Comparison of ENCODE assay signal across 8 cellular contexts in the genomic region with DNA sequence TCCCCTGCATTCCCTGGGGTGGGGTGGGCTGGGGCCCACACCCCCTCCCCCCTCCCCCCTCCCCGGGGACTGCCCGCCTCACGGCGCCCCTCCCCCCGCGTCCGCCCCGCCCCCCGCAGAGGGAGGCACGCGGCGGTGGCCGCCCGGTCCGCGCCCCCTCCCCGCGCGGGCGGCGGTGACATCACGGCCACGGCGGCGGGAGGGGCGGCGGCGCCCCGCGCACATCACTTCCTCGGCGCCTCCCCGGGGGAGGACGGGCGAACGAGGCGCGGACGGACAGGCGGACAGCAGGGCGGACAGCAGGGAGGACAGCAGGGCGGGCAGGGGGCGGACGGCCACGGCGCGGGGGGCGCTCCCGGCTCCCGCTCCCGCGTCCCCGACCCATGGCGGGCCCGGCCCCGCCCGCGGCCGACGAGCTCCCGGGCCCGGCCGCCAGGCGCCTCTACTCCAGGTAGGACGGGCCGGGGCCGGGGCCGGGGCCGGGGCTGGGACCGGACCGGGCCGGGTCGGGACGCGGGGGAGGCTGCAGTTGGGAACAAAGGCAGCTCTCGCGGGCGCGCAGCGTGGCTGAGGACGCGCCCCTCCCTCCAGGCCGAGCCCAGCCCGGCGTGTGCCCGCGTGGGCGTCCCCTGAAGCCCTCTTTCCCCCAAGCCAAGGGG. TPM values are rescaled to one million over a fixed set of nuclear protein-coding genes. Genes with fewer than 3 reads are reported as not detected.
A peak's percentile ranks its signal among the peaks of the same experiment; 100 is the strongest.
DNase-seq lines count a peak whose midpoint lies in the region; ATAC-seq and TF ChIP-seq lines count a peak whose summit lies in the region.

A gene with protein sequence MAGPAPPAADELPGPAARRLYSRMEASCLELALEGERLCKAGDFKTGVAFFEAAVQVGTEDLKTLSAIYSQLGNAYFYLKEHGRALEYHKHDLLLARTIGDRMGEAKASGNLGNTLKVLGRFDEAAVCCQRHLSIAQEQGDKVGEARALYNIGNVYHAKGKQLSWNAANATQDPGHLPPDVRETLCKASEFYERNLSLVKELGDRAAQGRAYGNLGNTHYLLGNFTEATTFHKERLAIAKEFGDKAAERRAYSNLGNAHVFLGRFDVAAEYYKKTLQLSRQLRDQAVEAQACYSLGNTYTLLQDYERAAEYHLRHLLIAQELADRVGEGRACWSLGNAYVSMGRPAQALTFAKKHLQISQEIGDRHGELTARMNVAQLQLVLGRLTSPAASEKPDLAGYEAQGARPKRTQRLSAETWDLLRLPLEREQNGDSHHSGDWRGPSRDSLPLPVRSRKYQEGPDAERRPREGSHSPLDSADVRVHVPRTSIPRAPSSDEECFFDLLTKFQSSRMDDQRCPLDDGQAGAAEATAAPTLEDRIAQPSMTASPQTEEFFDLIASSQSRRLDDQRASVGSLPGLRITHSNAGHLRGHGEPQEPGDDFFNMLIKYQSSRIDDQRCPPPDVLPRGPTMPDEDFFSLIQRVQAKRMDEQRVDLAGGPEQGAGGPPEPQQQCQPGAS (plus strand): TSS at position 227 of the 659 bp plus-strand sequence. CDS start 157 bp downstream, at position 384.

- no peaks in the 10 kb centered on the region for H3K36me3 Mint-ChIP-seq in activated naive CD8-positive, alpha-beta T cell treated with anti-CD3 and anti-CD28 coated beads for 36 hours
- H3K36me3 Mint-ChIP-seq in glutamatergic neuron (ENCODE audit: unreplicated experiment) = no peaks in the 10 kb centered on the region

- peaks cover 30% of the 10 kb centered on the region for H3K79me2 ChIP-seq in PC-3 (ENCODE audit: low read length)

- H3K27me3 Mint-ChIP-seq in activated naive CD8-positive, alpha-beta T cell treated with anti-CD3 and anti-CD28 coated beads for 36 hours = no peaks in the 10 kb centered on the region
- peaks cover 12% of the 10 kb centered on the region for H3K27me3 Mint-ChIP-seq in glutamatergic neuron (ENCODE audit: unreplicated experiment)

- CTCF ChIA-PET in PC-3 (lab: Charles Lee) = interaction anchor here (0.7 kb wide), 1 partner anchor 57 kb away, joined by 7 read pairs; no protein-coding TSS in a partner anchor

- no peaks in the 10 kb centered on the region for H3K9me3 ChIP-seq in PC-3 (ENCODE audit: low read length)

- peak within 1 kb of the TSS; percentile 84 for H3K4me3 ChIP-seq in PC-3 (ENCODE audit: low read length)

- no TSS peak for BruUV-seq in PC-3 (replicated peaks; lab: Mats Ljungman, UMichigan)

- POLR2A ChIA-PET in PC-3 (lab: Charles Lee; ENCODE audit: unreplicated experiment) = no interaction called here

- no peaks in the 10 kb centered on the region for H3K9me3 Mint-ChIP-seq in activated naive CD8-positive, alpha-beta T cell treated with anti-CD3 and anti-CD28 coated beads for 36 hours
- peaks cover 3% of the 10 kb centered on the region for H3K9me3 Mint-ChIP-seq in glutamatergic neuron (ENCODE audit: unreplicated experiment)

- peak within 1 kb of the TSS; percentile 63 for H3K4me3 Mint-ChIP-seq in activated naive CD8-positive, alpha-beta T cell treated with anti-CD3 and anti-CD28 coated beads for 36 hours
- H3K4me3 Mint-ChIP-seq in glutamatergic neuron (ENCODE audit: unreplicated experiment) = peak within 1 kb of the TSS; percentile 88

- H3K4me2 ChIP-seq in PC-3 (ENCODE audit: low read length) = peak within 1 kb of the TSS; percentile 99

- H3K36me3 ChIP-seq in PC-3 (ENCODE audit: low read depth, low read length) = no peaks in the 10 kb centered on the region

- H3K27ac Mint-ChIP-seq in activated naive CD8-positive, alpha-beta T cell treated with anti-CD3 and anti-CD28 coated beads for 36 hours = peak within 1 kb of the TSS; percentile 34
- H3K27ac Mint-ChIP-seq in glutamatergic neuron (ENCODE audit: unreplicated experiment) = no peak within 1 kb of the TSS

- no peak within 1 kb of the TSS for H2AFZ ChIP-seq in PC-3 (ENCODE audit: low read length)

- H3K9me2 ChIP-seq in PC-3 (replicated peaks; ENCODE audit: low read length) = no peaks in the 10 kb centered on the region

- ATAC-seq in PC-3 (peak; percentile 46), GM18520 (IDR thresholded peaks at IDR 0.05; ENCODE audit: unreplicated experiment) (no peak), GM18870 (IDR thresholded peaks at IDR 0.05; ENCODE audit: unreplicated experiment) (no peak)

- no peak within 1 kb of the TSS for H3K27ac ChIP-seq in PC-3 (ENCODE audit: low read length)

- no peaks in the 10 kb centered on the region for H3F3A ChIP-seq in PC-3 (ENCODE audit: low read length, unreplicated experiment)

- H4K20me1 ChIP-seq in PC-3 (ENCODE audit: low read length) = peaks cover 4% of the 10 kb centered on the region; the same call in 1 of the 2 replicates

- intact Hi-C loops in PC-3 (cut with micrococcal nuclease) = no loop called here

- DNase-seq in EL (peak; percentile 60), PC-3 (peak; percentile 38), glutamatergic neuron (peak; percentile 64), nucleus accumbens (lab: John Stamatoyannopoulos, UW) (peak in 33 of 56 donors; percentile 17 to 79 (median 39)), GOT3 (lab: John Stamatoyannopoulos, UW) (no peak)
- DNase-seq in activated naive CD8-positive, alpha-beta T cell treated with anti-CD3 and anti-CD28 coated beads for 36 hours = peak; percentile 57

- peaks cover 8% of the 10 kb centered on the region for H3K4me1 ChIP-seq in PC-3 (ENCODE audit: insufficient read depth, low read length)

- H3K9ac ChIP-seq in PC-3 (ENCODE audit: low read length) = peak within 1 kb of the TSS; percentile 63

- H3K4me1 Mint-ChIP-seq in activated naive CD8-positive, alpha-beta T cell treated with anti-CD3 and anti-CD28 coated beads for 36 hours = peaks cover 4% of the 10 kb centered on the region
- H3K4me1 Mint-ChIP-seq in glutamatergic neuron (ENCODE audit: low read depth, unreplicated experiment) = peaks cover 11% of the 10 kb centered on the region

- no peaks in the 10 kb centered on the region for H3K27me3 ChIP-seq in PC-3 (ENCODE audit: low read length)

- TF ChIP-seq CTCF in PC-3 (conservative IDR thresholded peaks at IDR 0.05; ENCODE audit: low read depth, low read length) = no peak
- no peak for TF ChIP-seq CTCF in glutamatergic neuron (IDR thresholded peaks at IDR 0.05; ENCODE audit: partially characterized antibody, unreplicated experiment)

RNA-seq across cellular contexts. Expression of the gene that starts here (rescaled TPM):
- total RNA-seq in PC-3 (2014; rRNA removed) (26.9 and 27.8 TPM in 2 replicates), glutamatergic neuron (ENCODE audit: unreplicated experiment) (140 TPM)
- total RNA-seq in activated naive CD8-positive, alpha-beta T cell treated with anti-CD3 and anti-CD28 coated beads for 36 hours = 10 to 100 TPM in 1 of 2 experiments, 1 to 10 TPM in 1; 9.1 to 11.0 TPM
